ENCODE assay signal across 16 cellular contexts in the genomic region with DNA sequence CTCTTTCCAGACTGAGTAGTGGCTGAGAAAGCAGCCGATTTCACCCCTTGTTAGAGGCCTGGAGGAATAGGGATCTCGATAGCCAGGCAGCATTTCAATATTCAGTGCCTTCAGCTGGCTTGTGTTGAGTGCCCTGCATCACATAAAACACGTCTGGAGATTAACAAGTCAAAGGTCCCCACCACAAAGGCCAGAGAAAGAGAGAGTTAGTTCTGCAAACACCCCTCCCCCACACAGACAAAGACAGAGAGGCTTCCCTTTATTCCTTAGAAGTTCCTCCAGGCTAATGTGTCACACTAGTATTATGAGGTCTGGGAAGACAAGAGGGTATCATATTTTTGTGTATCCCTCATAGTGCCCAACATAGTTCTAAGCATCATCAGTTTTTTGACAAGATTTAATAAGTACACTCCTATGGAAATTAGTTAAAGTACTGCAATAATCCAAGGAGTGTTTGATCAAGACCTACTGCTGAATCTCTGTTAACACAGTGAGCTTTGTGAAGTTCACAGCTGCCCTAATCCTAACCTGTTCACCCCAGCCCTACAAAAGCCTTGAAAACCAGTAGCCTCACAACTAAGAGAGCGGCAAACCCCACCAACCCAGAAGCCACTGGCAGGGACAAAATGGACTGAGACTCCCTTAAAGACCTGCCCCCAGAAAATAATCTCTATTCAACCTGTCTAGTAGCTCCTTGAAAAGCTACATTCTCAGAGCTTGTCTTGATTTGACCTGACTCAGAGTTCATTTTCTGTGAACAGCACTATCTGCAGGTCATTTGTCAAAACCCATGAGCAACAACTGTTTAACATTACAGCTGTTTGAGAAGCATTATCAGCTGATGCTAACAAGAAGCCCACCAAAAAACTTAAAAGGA.
DNase-seq lines count a peak whose midpoint lies in the region; ATAC-seq, FAIRE-seq and TF ChIP-seq lines count a peak whose summit lies in the region.
"Had no signal": no experiment of that assay in that cellular context is flagged by ENCODE, and none has a peak within 500 bp of the region (broad histone marks: within the 10 kb centered on the region; RNA-seq: fewer than 3 reads in every experiment).

No MANE protein-coding gene starts in this region.

- no peak overlapping the region for H4K5ac ChIP-seq in mesendoderm (ENCODE audit: low read length)

- H3K36me3 ChIP-seq in astrocyte (ENCODE audit: insufficient read depth, low read length) (no peaks in the 10 kb centered on the region), mesendoderm (ENCODE audit: control insufficient read depth, insufficient read depth, low read length) (no peaks in the 10 kb centered on the region)
- H3K36me3 ChIP-seq: pancreas had no signal

- H3K18ac ChIP-seq in mesendoderm (ENCODE audit: low read length): peak overlapping the region; percentile 72

- H3K27me3 ChIP-seq in astrocyte (ENCODE audit: insufficient read depth, low read length): no peaks in the 10 kb centered on the region
- no peaks in the 10 kb centered on the region for H3K27me3 ChIP-seq in mesendoderm (ENCODE audit: insufficient read depth, low read length, poor library complexity)
- H3K27me3 ChIP-seq: pancreas had no signal

- FAIRE-seq in astrocyte (lab: Jason Lieb, UNC) (no peak), frontal cortex (lab: Jason Lieb, UNC) (no peak)
- FAIRE-seq: pancreas had no signal

- no peak overlapping the region for H3K56ac ChIP-seq in mesendoderm (ENCODE audit: low read length)

- no peak overlapping the region for H3K4me3 ChIP-seq in astrocyte (ENCODE audit: insufficient read depth, low read depth, low read length)
- H3K4me3 ChIP-seq in mesendoderm (ENCODE audit: low read length): no peak overlapping the region
- H3K4me3 ChIP-seq: pancreas had no signal

- H3K9ac ChIP-seq in astrocyte (ENCODE audit: low read length) (no peak overlapping the region), mesendoderm (ENCODE audit: low read length) (no peak overlapping the region)

- no peak overlapping the region for H3K23ac ChIP-seq in mesendoderm (ENCODE audit: low read length)

- peak overlapping the region; percentile 9 for H2BK15ac ChIP-seq in mesendoderm (replicated peaks; ENCODE audit: low read depth)

- no peak overlapping the region for H3K4me3 Mint-ChIP-seq in astrocyte (ENCODE audit: unreplicated experiment)
- H3K4me3 Mint-ChIP-seq in HFFc6: no peak overlapping the region
- H3K4me3 Mint-ChIP-seq: activated naive CD4-positive, alpha-beta T cell treated with anti-CD3 and anti-CD28 coated beads, Interleukin-2, amount 50 U/mL, for 24 hours; T-helper 2 cell treated with Interferon-gamma antibody and Interleukin-4, amounts not matched to agents 5 μg/mL and 100 μg/mL, for 36 hours had no signal

- H2BK5ac ChIP-seq in mesendoderm (ENCODE audit: low read length): no peak overlapping the region

- WGBS in mesendoderm (ENCODE audit: extremely low coverage, insufficient coverage, low lambda C conversion rate): no CpG with 5 or more reads among the region's 4 CpGs

- H3K9me3 Mint-ChIP-seq in astrocyte (ENCODE audit: unreplicated experiment): peaks cover 5% of the 10 kb centered on the region
- no peaks in the 10 kb centered on the region for H3K9me3 Mint-ChIP-seq in HFFc6
- H3K9me3 Mint-ChIP-seq: activated naive CD4-positive, alpha-beta T cell treated with anti-CD3 and anti-CD28 coated beads, Interleukin-2, amount 50 U/mL, for 24 hours had no signal

- H3K79me2 ChIP-seq in astrocyte (ENCODE audit: insufficient read depth, low read length): no peaks in the 10 kb centered on the region
- H3K79me2 ChIP-seq in mesendoderm (ENCODE audit: control insufficient read depth, insufficient read depth, low read length): no peaks in the 10 kb centered on the region

- peaks cover 26% of the 10 kb centered on the region for H3K4me1 Mint-ChIP-seq in astrocyte (ENCODE audit: low read depth, unreplicated experiment)
- peaks cover 20% of the 10 kb centered on the region for H3K4me1 Mint-ChIP-seq in HFFc6 (ENCODE audit: low read depth)
- H3K4me1 Mint-ChIP-seq: activated naive CD4-positive, alpha-beta T cell treated with anti-CD3 and anti-CD28 coated beads, Interleukin-2, amount 50 U/mL, for 24 hours had no signal

- H3K9me3 ChIP-seq in astrocyte (ENCODE audit: insufficient read depth, low read depth, low read length): no peaks in the 10 kb centered on the region
- H3K9me3 ChIP-seq: pancreas had no signal

- H3K4me2 ChIP-seq in astrocyte (ENCODE audit: low read length) (no peak overlapping the region), mesendoderm (ENCODE audit: low read length) (no peak overlapping the region)

- no peak overlapping the region for H2BK120ac ChIP-seq in mesendoderm (ENCODE audit: low read depth, low read length)

- H2AFZ ChIP-seq in astrocyte (ENCODE audit: low read depth, low read length): no peak overlapping the region

- no peak overlapping the region for H3K27ac ChIP-seq in astrocyte (ENCODE audit: low read depth, low read length)
- no peak overlapping the region for H3K27ac ChIP-seq in mesendoderm (ENCODE audit: low read depth, low read length)
- H3K27ac ChIP-seq: pancreas had no signal

- H2AK5ac ChIP-seq in mesendoderm (ENCODE audit: low read length): no peak overlapping the region

- H4K20me1 ChIP-seq in astrocyte (ENCODE audit: insufficient read depth, low read length): no peaks in the 10 kb centered on the region

- H3K4ac ChIP-seq in mesendoderm (ENCODE audit: low read depth, low read length): no peak overlapping the region

- DNase-seq in EH (ENCODE audit: low read depth) (peak; percentile 28), MV-4-11 (lab: John Stamatoyannopoulos, UW) (peak; percentile 88), astrocyte (ENCODE audit: low read depth) (no peak), mesendoderm (peak; percentile 63), frontal cortex (ENCODE audit: low spot score in 2 of 2) (no peak), HFFc6 (no peak)
- no peak for DNase-seq in activated CD4-positive, alpha-beta T cell treated with anti-CD3 and anti-CD28 coated beads for 1 hour
- DNase-seq: DND-41, left colon, NCI-H2081 treated with DMSO at 0.1 percent for 48 hours, pancreas had no signal

- no peak overlapping the region for H4K8ac ChIP-seq in mesendoderm (ENCODE audit: low read depth, low read length)

- H3K27me3 Mint-ChIP-seq in astrocyte (ENCODE audit: low read depth, unreplicated experiment): peaks cover 3% of the 10 kb centered on the region
- no peaks in the 10 kb centered on the region for H3K27me3 Mint-ChIP-seq in HFFc6 (ENCODE audit: insufficient read depth)
- H3K27me3 Mint-ChIP-seq: activated naive CD4-positive, alpha-beta T cell treated with anti-CD3 and anti-CD28 coated beads, Interleukin-2, amount 50 U/mL, for 24 hours had no signal

- H3K27ac Mint-ChIP-seq in astrocyte (ENCODE audit: unreplicated experiment) (peak overlapping the region; percentile 75), HFFc6 (no peak overlapping the region)
- H3K27ac Mint-ChIP-seq: activated naive CD4-positive, alpha-beta T cell treated with anti-CD3 and anti-CD28 coated beads, Interleukin-2, amount 50 U/mL, for 24 hours; T-helper 2 cell treated with Interferon-gamma antibody and Interleukin-4, amounts not matched to agents 5 μg/mL and 100 μg/mL, for 36 hours had no signal

- TF ChIP-seq CTCF in astrocyte (IDR thresholded peaks at IDR 0.05; ENCODE audit: insufficient read depth, low read depth, low read length) (no peak), HFFc6 (IDR thresholded peaks at IDR 0.05) (no peak)

- H3K79me1 ChIP-seq in mesendoderm (ENCODE audit: low read length): no peaks in the 10 kb centered on the region

- ATAC-seq in GM19467 (IDR thresholded peaks at IDR 0.05; ENCODE audit: unreplicated experiment): no peak
- ATAC-seq: HCT116, left colon, Panc1 had no signal

- H3K36me3 Mint-ChIP-seq in astrocyte (ENCODE audit: low read depth, unreplicated experiment) (peaks cover 4% of the 10 kb centered on the region), HFFc6 (ENCODE audit: low read depth) (peaks cover 18% of the 10 kb centered on the region)

- peaks cover 12% of the 10 kb centered on the region for H3K4me1 ChIP-seq in astrocyte (ENCODE audit: insufficient read depth, low read length)
- peaks cover 6% of the 10 kb centered on the region for H3K4me1 ChIP-seq in mesendoderm (ENCODE audit: control insufficient read depth, low read depth, low read length)
- H3K4me1 ChIP-seq: pancreas had no signal

Comparison
In these comparisons a context has a peak if more than half of its experiments do, and no peak if none do; other contexts are left out.
1. DNase-seq: peak in EH (single experiment), MV-4-11 (single experiment) and mesendoderm (single experiment); none in astrocyte (single experiment), frontal cortex (0 of 2), HFFc6 (single experiment) and activated CD4-positive, alpha-beta T cell treated with anti-CD3 and anti-CD28 coated beads for 1 hour (single experiment).